In the genomic region with DNA sequence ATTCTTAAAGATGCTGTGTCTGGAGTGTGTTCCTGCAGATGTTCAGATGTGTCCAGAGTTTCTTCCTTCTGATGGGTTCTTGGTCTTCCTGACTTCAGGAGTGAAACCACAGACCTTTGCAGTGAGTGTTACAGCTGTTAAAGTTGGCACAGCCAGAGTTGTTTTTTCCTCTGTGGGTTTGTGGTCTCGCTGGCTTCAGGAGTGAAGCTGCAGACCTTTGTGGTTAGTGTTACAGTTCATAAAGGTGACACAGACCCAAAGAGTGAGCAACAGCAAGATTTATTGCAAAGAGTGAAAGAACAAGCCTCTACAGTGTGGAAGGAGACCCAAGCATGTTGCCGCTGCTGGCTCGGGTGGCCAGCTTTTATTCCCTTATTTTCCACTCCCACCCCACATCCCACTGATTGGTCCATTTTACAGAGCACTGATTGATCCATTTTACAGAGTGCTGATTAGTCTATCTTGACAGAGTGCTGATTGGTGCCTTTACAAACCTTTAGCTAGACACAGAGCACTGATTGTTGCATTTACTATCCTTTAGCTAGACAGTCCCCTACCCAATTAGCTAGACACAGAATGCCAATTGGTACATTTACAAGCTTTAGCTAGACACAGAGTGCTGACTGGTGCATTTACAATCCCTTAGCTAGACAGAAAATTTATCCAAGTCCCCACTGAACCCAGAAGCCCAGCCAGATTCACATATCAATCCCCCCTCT, we compare ENCODE assay signal across 20 cellular contexts.
A peak's percentile ranks its signal among the peaks of the same experiment; 100 is the strongest.
DNase-seq lines count a peak whose midpoint lies in the region; ATAC-seq lines count a peak whose summit lies in the region.
"Had no signal": no experiment of that assay in that cellular context is flagged by ENCODE, and none has a peak within 500 bp of the region (broad histone marks: within the 10 kb centered on the region; RNA-seq: fewer than 3 reads in every experiment).

No MANE protein-coding gene starts in this region.

- no peaks in the 10 kb centered on the region for H3K27me3 Mint-ChIP-seq in T-helper 17 cell
- H3K27me3 Mint-ChIP-seq in activated naive CD4-positive, alpha-beta T cell treated with anti-CD3 and anti-CD28 coated beads, Interleukin-2, amount 10 ng/mL, durations not matched to agents 7 days and 5 days, result no peaks in the 10 kb centered on the region

- H3K4me3 Mint-ChIP-seq in T-helper 17 cell, result peak overlapping the region; percentile 67
- H3K4me3 Mint-ChIP-seq in activated naive CD4-positive, alpha-beta T cell treated with anti-CD3 and anti-CD28 coated beads, Interleukin-2, amount 10 ng/mL, durations not matched to agents 7 days and 5 days, result peak overlapping the region; percentile 44
- H3K4me3 Mint-ChIP-seq: activated T-cell treated with anti-CD3 and anti-CD28 coated beads, Interleukin-2, amount 50 U/mL, for 4 hours had no signal

- peaks cover 18% of the 10 kb centered on the region for H3K4me1 Mint-ChIP-seq in T-helper 17 cell
- peaks cover 42% of the 10 kb centered on the region for H3K4me1 Mint-ChIP-seq in activated naive CD4-positive, alpha-beta T cell treated with anti-CD3 and anti-CD28 coated beads, Interleukin-2, amount 10 ng/mL, durations not matched to agents 7 days and 5 days

- no peaks in the 10 kb centered on the region for H3K9me3 ChIP-seq in T-helper 17 cell (ENCODE audit: control insufficient read depth, low read length, poor library complexity, severe bottlenecking)
- H3K9me3 ChIP-seq: thoracic aorta had no signal

- no peaks in the 10 kb centered on the region for H3K36me3 Mint-ChIP-seq in T-helper 17 cell (ENCODE audit: low read depth)
- peaks cover 6% of the 10 kb centered on the region for H3K36me3 Mint-ChIP-seq in activated naive CD4-positive, alpha-beta T cell treated with anti-CD3 and anti-CD28 coated beads, Interleukin-2, amount 10 ng/mL, durations not matched to agents 7 days and 5 days
- H3K36me3 Mint-ChIP-seq: CD14-positive monocyte had no signal

- ATAC-seq in T-helper 17 cell (peak; percentile 51), GM19328 (IDR thresholded peaks at IDR 0.05; ENCODE audit: unreplicated experiment) (no peak)

- CTCF ChIA-PET in activated naive CD4-positive, alpha-beta T cell treated with anti-CD3 and anti-CD28 coated beads, Interleukin-2, amount 10 ng/mL, durations not matched to agents 7 days and 5 days (lab: Charles Lee), result interaction anchor here (0.7 to 0.8 kb wide), 2 partner anchors 9 to 54 kb away, joined by 3 read pairs; no protein-coding TSS in a partner anchor

- peak overlapping the region; percentile 29 for H3K27ac Mint-ChIP-seq in T-helper 17 cell
- peak overlapping the region; percentile 90 for H3K27ac Mint-ChIP-seq in activated naive CD4-positive, alpha-beta T cell treated with anti-CD3 and anti-CD28 coated beads, Interleukin-2, amount 10 ng/mL, durations not matched to agents 7 days and 5 days
- H3K27ac Mint-ChIP-seq: CD14-positive monocyte had no signal

- no peaks in the 10 kb centered on the region for H3K9me3 Mint-ChIP-seq in activated naive CD4-positive, alpha-beta T cell treated with anti-CD3 and anti-CD28 coated beads, Interleukin-2, amount 10 ng/mL, durations not matched to agents 7 days and 5 days
- H3K9me3 Mint-ChIP-seq: activated T-cell treated with anti-CD3 and anti-CD28 coated beads, Interleukin-2, amount 50 U/mL, for 4 hours had no signal

- peak; percentile 2 for DNase-seq in activated naive CD4-positive, alpha-beta T cell treated with Interleukin-2 at 50 U/mL for 16 hours
- no peak for DNase-seq in activated naive CD4-positive, alpha-beta T cell (lab: John Stamatoyannopoulos, UW)
- DNase-seq in T-helper 17 cell (no peak), NCI-H2227 treated with DMSO at 0.1 percent for 48 hours (lab: John Stamatoyannopoulos, UW) (no peak), glomerular visceral epithelial cell (ENCODE audit: extremely low spot score) (no peak)
- DNase-seq in activated naive CD4-positive, alpha-beta T cell treated with anti-CD3 and anti-CD28 coated beads, Interleukin-2, amount 10 ng/mL, durations not matched to agents 7 days and 5 days, result peak; percentile 61
- DNase-seq in stimulated activated CD8-positive, alpha-beta memory T cell treated with anti-CD3 and anti-CD28 coated beads, Interleukin-12 subunit alpha, Interleukin-12 subunit beta, amount 100 ng/mL, for 1 hour (ENCODE audit: low read depth), result peak; percentile 2
- DNase-seq: ACHN; activated T-cell treated with anti-CD3 and anti-CD28 coated beads, Interleukin-2, amount 50 U/mL, for 4 hours; caudate nucleus; DMS153; dorsolateral prefrontal cortex; foreskin melanocyte; mesendoderm; NCI-H2081 treated with DMSO at 0.1 percent for 48 hours; NCI-H524; small intestine had no signal

Comparison
In these comparisons a context has a peak if more than half of its experiments do, and no peak if none do; other contexts are left out.
1. DNase-seq: peak in activated naive CD4-positive, alpha-beta T cell treated with Interleukin-2 at 50 U/mL for 16 hours (single experiment), activated naive CD4-positive, alpha-beta T cell treated with anti-CD3 and anti-CD28 coated beads, Interleukin-2, amount 10 ng/mL, durations not matched to agents 7 days and 5 days (single experiment) and stimulated activated CD8-positive, alpha-beta memory T cell treated with anti-CD3 and anti-CD28 coated beads, Interleukin-12 subunit alpha, Interleukin-12 subunit beta, amount 100 ng/mL, for 1 hour (single experiment); none in activated naive CD4-positive, alpha-beta T cell (0 of 4), T-helper 17 cell (0 of 3), NCI-H2227 treated with DMSO at 0.1 percent for 48 hours (single experiment) and glomerular visceral epithelial cell (single experiment).